18 cellular contexts compared by ENCODE assay signal in the genomic region with DNA sequence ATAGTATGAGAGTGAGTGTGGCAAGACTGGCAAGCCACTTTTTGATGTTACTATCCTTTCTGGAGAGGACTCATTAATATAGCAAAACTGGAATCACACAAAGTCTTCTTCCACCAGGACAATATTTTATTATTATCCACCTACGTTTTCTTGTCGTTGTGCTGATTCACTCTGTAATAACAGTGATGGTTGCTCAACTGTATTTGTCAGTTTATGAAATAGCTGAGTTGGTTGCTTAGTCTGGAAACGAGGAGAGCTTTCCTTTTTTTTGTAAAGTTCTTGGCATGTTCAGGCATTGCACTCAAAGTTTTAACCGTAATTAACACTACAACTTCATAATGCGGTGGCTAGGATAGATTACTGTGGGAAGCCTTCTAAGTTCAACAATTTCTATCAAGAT.
DNase-seq lines count a peak whose midpoint lies in the region; ATAC-seq lines count a peak whose summit lies in the region.
"Had no signal": no experiment of that assay in that cellular context is flagged by ENCODE, and none has a peak within 500 bp of the region (broad histone marks: within the 10 kb centered on the region; RNA-seq: fewer than 3 reads in every experiment).

No MANE protein-coding gene starts in this region.

- H3K4me1 ChIP-seq in neuronal stem cell (ENCODE audit: control insufficient read depth in 2 of 2, insufficient read depth in 1 of 2, low read depth in 1 of 2, low read length in 2 of 2): no peaks in the 10 kb centered on the region
- H3K4me1 ChIP-seq: ascending aorta, prostate gland had no signal

- no peaks in the 10 kb centered on the region for H3K79me1 ChIP-seq in neuronal stem cell (ENCODE audit: low read depth, low read length)

- H3K36me3 Mint-ChIP-seq in activated CD4-positive, alpha-beta memory T cell treated with anti-CD3 and anti-CD28 coated beads for 36 hours: no peaks in the 10 kb centered on the region
- H3K36me3 Mint-ChIP-seq: stimulated activated effector memory CD8-positive, alpha-beta T cell treated with anti-CD3 and anti-CD28 coated beads, Interleukin-12 subunit alpha, Interleukin-12 subunit beta, amount 100 ng/mL, for 72 hours had no signal

- POLR2A ChIA-PET in activated CD4-positive, alpha-beta memory T cell treated with anti-CD3 and anti-CD28 coated beads for 36 hours (lab: Charles Lee): no interaction called here

- no peaks in the 10 kb centered on the region for H3K27me3 ChIP-seq in neuronal stem cell (ENCODE audit: control insufficient read depth in 3 of 3, insufficient read depth in 3 of 3, low read depth in 1 of 3, low read length in 3 of 3)
- H3K27me3 ChIP-seq: ascending aorta, SJSA1 had no signal

- no CpG with 5 or more reads among the region's 5 CpGs for WGBS in neuronal stem cell (ENCODE audit: extremely low coverage in 2 of 2, insufficient read length in 2 of 2, insufficient replicate concordance in 1 of 2), 2 donors

- no peaks in the 10 kb centered on the region for H3K9me3 Mint-ChIP-seq in activated CD4-positive, alpha-beta memory T cell treated with anti-CD3 and anti-CD28 coated beads for 36 hours
- H3K9me3 Mint-ChIP-seq: endodermal cell; stimulated activated effector memory CD8-positive, alpha-beta T cell treated with anti-CD3 and anti-CD28 coated beads, Interleukin-12 subunit alpha, Interleukin-12 subunit beta, amount 100 ng/mL, for 72 hours had no signal

- no peaks in the 10 kb centered on the region for H3K36me3 ChIP-seq in neuronal stem cell (replicated peaks in 1 of 2; ENCODE audit: control insufficient read depth in 2 of 2, insufficient read depth in 2 of 2, low read length in 2 of 2)
- H3K36me3 ChIP-seq: ascending aorta, prostate gland, SJSA1 had no signal

- DNase-seq in Ammon's horn (ENCODE audit: low spot score) (peak; percentile 35), NCI-H460 (ENCODE audit: extremely low read depth, low read depth) (peak; percentile 43), dedifferentiated amniotic fluid mesenchymal stem cell (ENCODE audit: extremely low spot score) (peak; percentile 65), neuronal stem cell (ENCODE audit: low spot score) (no peak), UCSD-AML1 (lab: John Stamatoyannopoulos, UW; ENCODE audit: unreplicated experiment) (no peak), SK-N-DZ (ENCODE audit: low spot score) (no peak)
- DNase-seq in activated CD4-positive, alpha-beta memory T cell treated with anti-CD3 and anti-CD28 coated beads for 36 hours: no peak
- DNase-seq: activated CD4-positive, CD25-positive, alpha-beta regulatory T cell; endodermal cell; NCI-H146; NCI-H526 treated with DMSO at 0.1 percent for 48 hours; stimulated activated CD4-positive, alpha-beta T cell treated with anti-CD3 and anti-CD28 coated beads, Interleukin-2, amount 100 ng/mL, for 24 hours had no signal

- CTCF ChIA-PET in activated CD4-positive, alpha-beta memory T cell treated with anti-CD3 and anti-CD28 coated beads for 36 hours (lab: Charles Lee): interaction anchor here (1.0 to 1.1 kb wide), 3 partner anchors 83 to 286 kb away, joined by 3 read pairs; no protein-coding TSS in a partner anchor

- H2AK5ac ChIP-seq in neuronal stem cell (ENCODE audit: low read depth, low read length): no peak overlapping the region

- no peak overlapping the region for H3K27ac Mint-ChIP-seq in activated CD4-positive, alpha-beta memory T cell treated with anti-CD3 and anti-CD28 coated beads for 36 hours
- H3K27ac Mint-ChIP-seq: endodermal cell; stimulated activated effector memory CD8-positive, alpha-beta T cell treated with anti-CD3 and anti-CD28 coated beads, Interleukin-12 subunit alpha, Interleukin-12 subunit beta, amount 100 ng/mL, for 72 hours had no signal

- H3K4me1 Mint-ChIP-seq in activated CD4-positive, alpha-beta memory T cell treated with anti-CD3 and anti-CD28 coated beads for 36 hours (ENCODE audit: low read depth): peaks cover 27% of the 10 kb centered on the region

- no peak for ATAC-seq in GM18861 (IDR thresholded peaks at IDR 0.05; ENCODE audit: unreplicated experiment)
- ATAC-seq: stimulated activated effector memory CD8-positive, alpha-beta T cell treated with anti-CD3 and anti-CD28 coated beads, Interleukin-12 subunit alpha, Interleukin-12 subunit beta, amount 100 ng/mL, for 72 hours had no signal

- peak overlapping the region; percentile 22 for H2AFZ ChIP-seq in neuronal stem cell (ENCODE audit: low read length)

- H3K27ac ChIP-seq in neuronal stem cell (replicated peaks; ENCODE audit: low read length): no peak overlapping the region
- H3K27ac ChIP-seq: ascending aorta, C4-2B, prostate gland, SJSA1 had no signal

- H3K4me3 Mint-ChIP-seq in activated CD4-positive, alpha-beta memory T cell treated with anti-CD3 and anti-CD28 coated beads for 36 hours: no peak overlapping the region
- H3K4me3 Mint-ChIP-seq: endodermal cell; stimulated activated effector memory CD8-positive, alpha-beta T cell treated with anti-CD3 and anti-CD28 coated beads, Interleukin-12 subunit alpha, Interleukin-12 subunit beta, amount 100 ng/mL, for 72 hours had no signal

- no peak overlapping the region for H3K14ac ChIP-seq in neuronal stem cell (ENCODE audit: low read length)

- H2BK12ac ChIP-seq in neuronal stem cell (ENCODE audit: low read length): no peak overlapping the region

- no peak overlapping the region for H3K4me2 ChIP-seq in neuronal stem cell (ENCODE audit: insufficient read depth, low read length, poor library complexity, severe bottlenecking)

- H3K4ac ChIP-seq in neuronal stem cell (ENCODE audit: low read length): no peak overlapping the region

- H2BK120ac ChIP-seq in neuronal stem cell (ENCODE audit: low read depth, low read length): no peak overlapping the region

- no peak overlapping the region for H3K4me3 ChIP-seq in neuronal stem cell (ENCODE audit: low read length in 2 of 2)
- H3K4me3 ChIP-seq: ascending aorta, prostate gland, SJSA1 had no signal

- intact Hi-C loops in activated CD4-positive, alpha-beta memory T cell treated with anti-CD3 and anti-CD28 coated beads for 36 hours (cut with micrococcal nuclease): loop anchor here (10.0 kb wide), 1 partner anchor 302 kb away; no protein-coding TSS in a partner anchor

- H2BK5ac ChIP-seq in neuronal stem cell (ENCODE audit: low read length): no peak overlapping the region

- no peak overlapping the region for H3K23ac ChIP-seq in neuronal stem cell (ENCODE audit: low read depth, low read length, poor library complexity)

- no peak overlapping the region for H3K18ac ChIP-seq in neuronal stem cell (ENCODE audit: low read length)

- no peak overlapping the region for H2BK15ac ChIP-seq in neuronal stem cell (ENCODE audit: low read length)

- H4K91ac ChIP-seq in neuronal stem cell (ENCODE audit: low read depth, low read length, poor library complexity): no peak overlapping the region

- H3K9me3 ChIP-seq in neuronal stem cell (replicated peaks in 1 of 2; ENCODE audit: control insufficient read depth in 2 of 2, insufficient read depth in 1 of 2, low read depth in 1 of 2, low read length in 2 of 2): no peaks in the 10 kb centered on the region
- H3K9me3 ChIP-seq: ascending aorta, prostate gland, SJSA1 had no signal

- H3K9ac ChIP-seq in neuronal stem cell (ENCODE audit: low read depth, low read length, poor library complexity): no peak overlapping the region

- H3K27me3 Mint-ChIP-seq in activated CD4-positive, alpha-beta memory T cell treated with anti-CD3 and anti-CD28 coated beads for 36 hours: no peaks in the 10 kb centered on the region

- no peak overlapping the region for H4K8ac ChIP-seq in neuronal stem cell (ENCODE audit: low read depth, low read length)

Comparison
In these comparisons a context has a peak if more than half of its experiments do, and no peak if none do; other contexts are left out.
1. DNase-seq: peak in Ammon's horn (single experiment), NCI-H460 (single experiment) and dedifferentiated amniotic fluid mesenchymal stem cell (single experiment); none in neuronal stem cell (single experiment), UCSD-AML1 (single experiment), SK-N-DZ (single experiment) and activated CD4-positive, alpha-beta memory T cell treated with anti-CD3 and anti-CD28 coated beads for 36 hours (single experiment).